In the genomic region with DNA sequence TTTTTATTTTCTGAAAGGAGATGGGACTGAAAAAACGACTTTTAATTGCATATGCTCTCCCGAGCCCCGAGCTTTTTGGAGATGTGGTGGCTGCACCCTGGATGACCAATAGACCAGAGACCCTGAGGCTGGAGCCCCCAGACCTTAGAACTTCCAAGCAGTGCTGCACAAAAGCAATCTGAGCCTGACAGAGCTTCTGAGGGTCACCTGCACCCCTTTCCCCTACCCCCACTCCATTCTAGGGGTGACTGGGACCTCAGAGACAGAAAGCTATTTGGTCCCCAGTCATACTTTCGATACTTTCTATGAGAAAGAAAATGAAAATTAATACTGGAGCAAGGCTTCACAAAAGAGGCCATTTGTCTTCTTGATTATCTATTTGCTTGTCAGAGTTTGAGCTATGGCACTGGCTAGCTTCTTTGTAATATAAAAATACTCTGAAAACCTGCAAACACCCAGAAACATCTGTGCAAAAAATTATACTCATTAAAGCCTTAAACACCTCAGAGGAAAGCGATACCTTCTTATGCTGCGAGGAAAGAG, we compare ENCODE assay signal across 18 cellular contexts. TPM values are rescaled to one million over a fixed set of nuclear protein-coding genes. Genes with fewer than 3 reads are reported as not detected.
A peak's percentile ranks its signal among the peaks of the same experiment; 100 is the strongest.
DNase-seq lines count a peak whose midpoint lies in the region; ATAC-seq, FAIRE-seq and TF ChIP-seq lines count a peak whose summit lies in the region.
"Had no signal": no experiment of that assay in that cellular context is flagged by ENCODE, and none has a peak within 500 bp of the region (broad histone marks: within the 10 kb centered on the region; RNA-seq: fewer than 3 reads in every experiment).

No MANE protein-coding gene starts in this region.

- no peak for TF ChIP-seq EP300 in K562 (IDR thresholded peaks at IDR 0.05; ENCODE audit: low read length)

- TF ChIP-seq CTCF in K562 (IDR thresholded peaks at IDR 0.05 in 2 of 3, conservative IDR thresholded peaks at IDR 0.05 in 1 of 3; ENCODE audit: insufficient read depth in 2 of 3, low read depth in 1 of 3, low read length in 3 of 3): no peak
- TF ChIP-seq CTCF in kidney epithelial cell (IDR thresholded peaks at IDR 0.05; ENCODE audit: insufficient read depth, low read length, poor library complexity, severe bottlenecking): no peak

- no peak overlapping the region for H2AFZ ChIP-seq in K562 (ENCODE audit: low read depth, low read length)

- H3K27me3 ChIP-seq in HUES6 (ENCODE audit: control insufficient read depth, insufficient read depth, low read length) (peaks cover 100% of the 10 kb centered on the region), K562 (ENCODE audit: control insufficient read depth in 2 of 2, insufficient read depth in 2 of 2, low read length in 2 of 2) (no peaks in the 10 kb centered on the region), kidney epithelial cell (ENCODE audit: control insufficient read depth, insufficient read depth, low read length) (no peaks in the 10 kb centered on the region), subcutaneous abdominal adipose tissue (ENCODE audit: control insufficient read depth in 5 of 5, insufficient read depth in 4 of 5, low read length in 5 of 5) (no peaks in the 10 kb centered on the region)
- H3K27me3 ChIP-seq: adrenal gland had no signal

- no peaks in the 10 kb centered on the region for H3K9me3 ChIP-seq in HUES6 (ENCODE audit: control insufficient read depth, insufficient read depth, low read depth, low read length)
- no peaks in the 10 kb centered on the region for H3K9me3 ChIP-seq in K562 (replicated peaks; ENCODE audit: control insufficient read depth, insufficient read depth, low read depth, low read length)
- H3K9me3 ChIP-seq in subcutaneous abdominal adipose tissue (ENCODE audit: control insufficient read depth in 5 of 5, low read length in 5 of 5): no peaks in the 10 kb centered on the region
- H3K9me3 ChIP-seq: adrenal gland had no signal

- CTCF ChIA-PET in K562 (lab: Yijun Ruan, JAX; ENCODE audit: low intra/inter-chr PET ratio): no interaction called here

- H3K36me3 ChIP-seq in HUES6 (ENCODE audit: control insufficient read depth, insufficient read depth, low read length) (no peaks in the 10 kb centered on the region), K562 (ENCODE audit: control insufficient read depth, insufficient read depth, low read length) (peaks cover 66% of the 10 kb centered on the region), kidney epithelial cell (ENCODE audit: control insufficient read depth, insufficient read depth, low read length) (peaks cover 3% of the 10 kb centered on the region), subcutaneous abdominal adipose tissue (ENCODE audit: control insufficient read depth in 5 of 5, insufficient read depth in 5 of 5, low read length in 5 of 5) (peaks cover 0 to 6% (median 0%) of the 10 kb centered on the region in 5 donors)
- H3K36me3 ChIP-seq: adrenal gland had no signal

- DNase-seq in K562 (ENCODE audit: extremely low read depth in 1 of 4, low spot score in 3 of 4) (no peak), kidney epithelial cell (ENCODE audit: low read depth) (no peak), caudate nucleus (lab: John Stamatoyannopoulos, UW) (no peak), NCI-H1417 treated with DMSO at 0.1 percent for 48 hours (lab: John Stamatoyannopoulos, UW) (no peak), activated gamma-delta T cell (lab: John Stamatoyannopoulos, UW) (no peak)
- DNase-seq: activated CD4-positive, alpha-beta memory T cell treated with anti-CD3 and anti-CD28 coated beads, Interleukin-2, amount 10 ng/mL, durations not matched to agents 7 days and 5 days; adrenal gland; DMS 273 treated with DMSO at 0.1 percent for 48 hours; NCI-H1048; NCI-H748 treated with DMSO at 0.1 percent for 48 hours had no signal

- POLR2A ChIA-PET in K562 (lab: Yijun Ruan, JAX): interaction anchor here (0.6 to 1.2 kb wide), 6 partner anchors 19 to 107 kb away, joined by 3 to 4 read pairs (median 4); a partner anchor contains a TSS

- BruUV-seq in K562 (replicated peaks; lab: Mats Ljungman, UMichigan): no TSS peak

- no peak overlapping the region; the same call in 1 of the 2 replicates for H3K27ac ChIP-seq in HUES6 (ENCODE audit: low read depth, low read length)
- peak overlapping the region; percentile 95; the same call in 2 of the 3 replicates for H3K27ac ChIP-seq in K562 (ENCODE audit: extremely low read depth, low read depth, low read length)
- peak overlapping the region; percentile 91 for H3K27ac ChIP-seq in subcutaneous abdominal adipose tissue (ENCODE audit: low read depth, low read length)
- H3K27ac ChIP-seq in caudate nucleus (ENCODE audit: low read depth, low read length): no peak overlapping the region

- no peak for TF ChIP-seq POLR2A in K562 (conservative IDR thresholded peaks at IDR 0.05)

- peaks cover 98% of the 10 kb centered on the region for H3K79me2 ChIP-seq in K562 (ENCODE audit: control insufficient read depth, insufficient read depth, low read length)

- in situ Hi-C loops in K562 (cut with MboI): no loop called here

- H3K9ac ChIP-seq in HUES6 (ENCODE audit: low read length) (peak overlapping the region; percentile 76), K562 (ENCODE audit: insufficient read depth in 1 of 2, low read depth in 2 of 2, low read length in 2 of 2) (peak overlapping the region; percentile 8 to 76; a peak in 2 of 4 replicates), subcutaneous abdominal adipose tissue (ENCODE audit: low read length in 5 of 5) (peak overlapping the region in 1 of 5 donors; percentile 68)

- H3K4me3 ChIP-seq in HUES6 (ENCODE audit: low read depth, low read length): peak overlapping the region; percentile 24; the same call in 1 of the 2 replicates
- peak overlapping the region; percentile 5; the same call in 1 of the 2 replicates for H3K4me3 ChIP-seq in K562
- peak overlapping the region; percentile 27 for H3K4me3 ChIP-seq in kidney epithelial cell (ENCODE audit: low read depth, low read length)
- H3K4me3 ChIP-seq in subcutaneous abdominal adipose tissue (ENCODE audit: low read depth in 1 of 5, low read length in 5 of 5): peak overlapping the region in 1 of 5 donors; percentile 32

- no peaks in the 10 kb centered on the region; the same call in 1 of the 2 replicates for H4K20me1 ChIP-seq in K562 (replicated peaks; ENCODE audit: control insufficient read depth, insufficient read depth, low read length)

- H3K4me1 ChIP-seq in HUES6 (ENCODE audit: control insufficient read depth, insufficient read depth, low read length) (peaks cover 62% of the 10 kb centered on the region), K562 (replicated peaks in 1 of 2; ENCODE audit: control insufficient read depth in 2 of 2, insufficient read depth in 2 of 2, low read length in 2 of 2) (peaks cover 48 to 69% of the 10 kb centered on the region in 2 experiments), subcutaneous abdominal adipose tissue (ENCODE audit: control insufficient read depth in 5 of 5, insufficient read depth in 5 of 5, low read length in 5 of 5) (peaks cover 11 to 89% (median 80%) of the 10 kb centered on the region in 5 donors)

- TF ChIP-seq RAD21 in K562 (CRISPR knock-in tag; conservative IDR thresholded peaks at IDR 0.05 in 1 of 2, IDR thresholded peaks at IDR 0.05 in 1 of 2): no peak

- H3K9me1 ChIP-seq in K562 (ENCODE audit: control insufficient read depth, insufficient read depth, low read length): no peaks in the 10 kb centered on the region

- WGBS in K562 (ENCODE audit: insufficient coverage, low coverage, missing lambda C conversion rate): 68% methylated on average over 6 of the region's 6 CpGs

- peak overlapping the region; percentile 88; the same call in 1 of the 2 replicates for H3K4me2 ChIP-seq in K562 (ENCODE audit: insufficient read depth, low read length)

- ATAC-seq in K562 (no peak), HG02642 (IDR thresholded peaks at IDR 0.05; ENCODE audit: poor library complexity, unreplicated experiment) (no peak)

- intact Hi-C loops in K562 (cut with micrococcal nuclease): no loop called here

- FAIRE-seq in K562 (lab: Jason Lieb, UNC): no peak
- FAIRE-seq: endometrium, RCC 7860 had no signal

RNA-seq across cellular contexts. Expression of a gene that starts 3.6 kb away (rescaled TPM):
- 46.4 and 55.0 TPM in 2 replicates for total RNA-seq in K562 (2011; cell fraction: chromatin; rRNA removed; ENCODE audit: low replicate concordance)
- 33.6 and 35.9 TPM in 2 replicates for total RNA-seq in K562 (2011; cell fraction: nucleolus; rRNA removed)
- total RNA-seq in K562 (2011; cell fraction: nucleoplasm; rRNA removed): 34.9 and 40.6 TPM in 2 replicates
- total RNA-seq in K562 (2014; rRNA removed) (23.9 and 26.4 TPM in 2 replicates), K562 (2014; rRNA removed; fragmentation: Illumina TruSeq; extraction: Trizol) (10.6 and 10.8 TPM in 2 replicates), K562 (2015; rRNA removed; fragmentation: Illumina TruSeq; extraction: Trizol) (14.6 and 14.9 TPM in 2 replicates), K562 (2021) (33.2 and 34.9 TPM in 2 replicates), kidney epithelial cell (3.6 and 4.4 TPM in 2 replicates)
- polyA plus RNA-seq in K562 (2011; rRNA removed) (9.2 and 13.0 TPM in 2 replicates), K562 (2014; fragmentation: Illumina TruSeq; extraction: Trizol) (27.5 and 30.2 TPM in 2 replicates), K562 (2014; fragmentation: Nextera tagmentation; extraction: Ambion mirVana) (1 to 10 TPM; 1.6 to 2.6 TPM), K562 (2014; rRNA removed) (22.5 and 27.2 TPM in 2 replicates)
- polyA plus RNA-seq in K562 (2011; cell fraction: cytosol; rRNA removed): 10.4 and 12.6 TPM in 2 replicates
- polyA plus RNA-seq in K562 (2011; cell fraction: nucleus; rRNA removed): 44.4 and 69.1 TPM in 2 replicates
- 16.3 and 24.5 TPM in 2 replicates for polyA plus RNA-seq in K562 (2012)
- 4.4 and 4.6 TPM in 2 replicates for polyA minus RNA-seq in K562 (2011; rRNA and poly(A)+ RNA removed)
- polyA minus RNA-seq in K562 (2011; cell fraction: cytosol; rRNA and poly(A)+ RNA removed): 5.2 and 7.6 TPM in 2 replicates
- polyA minus RNA-seq in K562 (2011; cell fraction: nucleus; rRNA and poly(A)+ RNA removed): 14.8 and 17.5 TPM in 2 replicates
- total RNA-seq: chondrocyte had no signal
- polyA plus RNA-seq: BJ had no signal

RNA-seq across cellular contexts. Expression of a gene that starts 15.4 kb away (rescaled TPM):
- total RNA-seq in K562 (2011; cell fraction: chromatin; rRNA removed; ENCODE audit: low replicate concordance): 75.2 and 108 TPM in 2 replicates
- 47.0 and 47.2 TPM in 2 replicates for total RNA-seq in K562 (2011; cell fraction: nucleolus; rRNA removed)
- total RNA-seq in K562 (2011; cell fraction: nucleoplasm; rRNA removed): 90.9 and 153 TPM in 2 replicates
- total RNA-seq in K562 (2014; rRNA removed) (11.8 and 17.2 TPM in 2 replicates), K562 (2014; rRNA removed; fragmentation: Illumina TruSeq; extraction: Trizol) (20.2 and 21.2 TPM in 2 replicates), K562 (2015; rRNA removed; fragmentation: Illumina TruSeq; extraction: Trizol) (24.7 and 28.1 TPM in 2 replicates), K562 (2021) (22.7 and 28.3 TPM in 2 replicates), kidney epithelial cell (24.0 and 31.1 TPM in 2 replicates)
- polyA plus RNA-seq in K562 (2011; rRNA removed) (15.7 and 21.5 TPM in 2 replicates), K562 (2014; fragmentation: Illumina TruSeq; extraction: Trizol) (23.5 and 27.0 TPM in 2 replicates), K562 (2014; fragmentation: Nextera tagmentation; extraction: Ambion mirVana) (1 to 10 TPM; 2.4 to 2.5 TPM), K562 (2014; rRNA removed) (33.0 and 41.3 TPM in 2 replicates)
- 11.5 and 17.9 TPM in 2 replicates for polyA plus RNA-seq in K562 (2011; cell fraction: cytosol; rRNA removed)
- 93.6 and 118 TPM in 2 replicates for polyA plus RNA-seq in K562 (2011; cell fraction: nucleus; rRNA removed)
- polyA plus RNA-seq in K562 (2012): 19.2 and 37.9 TPM in 2 replicates
- 5.3 and 9.5 TPM in 2 replicates for polyA minus RNA-seq in K562 (2011; rRNA and poly(A)+ RNA removed)
- 3.6 and 5.7 TPM in 2 replicates for polyA minus RNA-seq in K562 (2011; cell fraction: cytosol; rRNA and poly(A)+ RNA removed)
- polyA minus RNA-seq in K562 (2011; cell fraction: nucleus; rRNA and poly(A)+ RNA removed): 29.2 and 37.0 TPM in 2 replicates
- polyA plus RNA-seq: BJ had no signal

RNA-seq across cellular contexts. Expression of a gene that starts 19.0 kb away (rescaled TPM):
- 4.9 and 5.1 TPM in 2 replicates for total RNA-seq in K562 (2011; cell fraction: chromatin; rRNA removed; ENCODE audit: low replicate concordance)
- total RNA-seq in K562 (2011; cell fraction: nucleolus; rRNA removed): 1.8 and 2.0 TPM in 2 replicates
- total RNA-seq in K562 (2011; cell fraction: nucleoplasm; rRNA removed): 2.4 and 3.7 TPM in 2 replicates
- 0.27 and 0.57 TPM in 2 replicates for total RNA-seq in K562 (2014; rRNA removed)
- total RNA-seq in K562 (2014; rRNA removed; fragmentation: Illumina TruSeq; extraction: Trizol): 0.38 and 0.65 TPM in 2 replicates
- total RNA-seq in K562 (2015; rRNA removed; fragmentation: Illumina TruSeq; extraction: Trizol): 0.75 and 0.80 TPM in 2 replicates
- 2.4 and 2.6 TPM in 2 replicates for total RNA-seq in K562 (2021)
- polyA plus RNA-seq in K562 (2011; rRNA removed): 0.36 and 0.87 TPM in 2 replicates
- polyA plus RNA-seq in K562 (2011; cell fraction: cytosol; rRNA removed): 0.36 and 0.52 TPM in 2 replicates
- 3.7 TPM in 2 replicates for polyA plus RNA-seq in K562 (2011; cell fraction: nucleus; rRNA removed)
- 2.9 and 6.4 TPM in 2 replicates for polyA plus RNA-seq in K562 (2012)
- 1.4 and 1.5 TPM in 2 replicates for polyA plus RNA-seq in K562 (2014; fragmentation: Illumina TruSeq; extraction: Trizol)
- under 1 TPM; 0.24 to 0.25 TPM for polyA plus RNA-seq in K562 (2014; fragmentation: Nextera tagmentation; extraction: Ambion mirVana)
- 2.7 and 3.2 TPM in 2 replicates for polyA plus RNA-seq in K562 (2014; rRNA removed)
- polyA minus RNA-seq in K562 (2011; rRNA and poly(A)+ RNA removed): 0.11 and 0.15 TPM in 2 replicates
- 0.38 and 0.82 TPM in 2 replicates for polyA minus RNA-seq in K562 (2011; cell fraction: cytosol; rRNA and poly(A)+ RNA removed)
- polyA minus RNA-seq in K562 (2011; cell fraction: nucleus; rRNA and poly(A)+ RNA removed): 0.54 and 1.1 TPM in 2 replicates
- total RNA-seq in kidney epithelial cell: 3.6 and 3.8 TPM in 2 replicates
- total RNA-seq: chondrocyte, mammary epithelial cell had no signal
- polyA plus RNA-seq: BJ, mammary epithelial cell had no signal

RNA-seq across cellular contexts. Expression of a gene that starts 29.7 kb away (rescaled TPM):
- 18.7 and 27.7 TPM in 2 replicates for total RNA-seq in K562 (2011; cell fraction: chromatin; rRNA removed; ENCODE audit: low replicate concordance)
- total RNA-seq in K562 (2011; cell fraction: nucleolus; rRNA removed): 34.9 and 41.4 TPM in 2 replicates
- 30.6 and 32.7 TPM in 2 replicates for total RNA-seq in K562 (2011; cell fraction: nucleoplasm; rRNA removed)
- total RNA-seq in K562 (2014; rRNA removed): 35.0 and 42.1 TPM in 2 replicates
- total RNA-seq in K562 (2014; rRNA removed; fragmentation: Illumina TruSeq; extraction: Trizol): 13.0 and 16.9 TPM in 2 replicates
- total RNA-seq in K562 (2015; rRNA removed; fragmentation: Illumina TruSeq; extraction: Trizol): 21.2 and 22.2 TPM in 2 replicates
- total RNA-seq in K562 (2021): 74.2 and 75.5 TPM in 2 replicates
- 15.9 and 16.4 TPM in 2 replicates for polyA plus RNA-seq in K562 (2011; rRNA removed)
- polyA plus RNA-seq in K562 (2011; cell fraction: cytosol; rRNA removed): 24.2 and 53.7 TPM in 2 replicates
- polyA plus RNA-seq in K562 (2011; cell fraction: nucleus; rRNA removed): 43.7 and 75.1 TPM in 2 replicates
- polyA plus RNA-seq in K562 (2012): 50.1 and 61.9 TPM in 2 replicates
- polyA plus RNA-seq in K562 (2014; fragmentation: Illumina TruSeq; extraction: Trizol): 32.5 and 32.6 TPM in 2 replicates
- 1 to 10 TPM; 2.1 to 3.1 TPM for polyA plus RNA-seq in K562 (2014; fragmentation: Nextera tagmentation; extraction: Ambion mirVana)
- 66.4 and 97.7 TPM in 2 replicates for polyA plus RNA-seq in K562 (2014; rRNA removed)
- 5.8 and 6.4 TPM in 2 replicates for polyA minus RNA-seq in K562 (2011; rRNA and poly(A)+ RNA removed)
- polyA minus RNA-seq in K562 (2011; cell fraction: cytosol; rRNA and poly(A)+ RNA removed): 7.7 and 8.4 TPM in 2 replicates
- 21.1 and 32.0 TPM in 2 replicates for polyA minus RNA-seq in K562 (2011; cell fraction: nucleus; rRNA and poly(A)+ RNA removed)
- total RNA-seq in kidney epithelial cell: 15.2 and 24.6 TPM in 2 replicates

RNA-seq across cellular contexts. Expression of a gene that starts 30.2 kb away (rescaled TPM):
- total RNA-seq in K562 (2011; cell fraction: chromatin; rRNA removed; ENCODE audit: low replicate concordance): 18.7 and 26.2 TPM in 2 replicates
- total RNA-seq in K562 (2011; cell fraction: nucleolus; rRNA removed): 10.4 and 11.2 TPM in 2 replicates
- total RNA-seq in K562 (2011; cell fraction: nucleoplasm; rRNA removed): 12.0 and 17.8 TPM in 2 replicates
- total RNA-seq in K562 (2014; rRNA removed): 6.5 and 9.1 TPM in 2 replicates
- total RNA-seq in K562 (2014; rRNA removed; fragmentation: Illumina TruSeq; extraction: Trizol): 3.9 and 4.9 TPM in 2 replicates
- total RNA-seq in K562 (2015; rRNA removed; fragmentation: Illumina TruSeq; extraction: Trizol): 7.3 and 7.5 TPM in 2 replicates
- 10.6 and 14.2 TPM in 2 replicates for total RNA-seq in K562 (2021)
- 2.3 and 3.0 TPM in 2 replicates for polyA plus RNA-seq in K562 (2011; rRNA removed)
- polyA plus RNA-seq in K562 (2011; cell fraction: cytosol; rRNA removed): 3.7 and 4.0 TPM in 2 replicates
- 16.7 and 17.3 TPM in 2 replicates for polyA plus RNA-seq in K562 (2011; cell fraction: nucleus; rRNA removed)
- polyA plus RNA-seq in K562 (2012): 9.7 and 11.7 TPM in 2 replicates
- 4.0 and 7.7 TPM in 2 replicates for polyA plus RNA-seq in K562 (2014; fragmentation: Illumina TruSeq; extraction: Trizol)
- polyA plus RNA-seq in K562 (2014; fragmentation: Nextera tagmentation; extraction: Ambion mirVana): 1 to 10 TPM; 1.2 to 1.9 TPM
- polyA plus RNA-seq in K562 (2014; rRNA removed): 13.7 and 14.8 TPM in 2 replicates
- polyA minus RNA-seq in K562 (2011; rRNA and poly(A)+ RNA removed): 0.42 and 0.63 TPM in 2 replicates
- polyA minus RNA-seq in K562 (2011; cell fraction: cytosol; rRNA and poly(A)+ RNA removed): 1.3 TPM in 1 of 2 replicates, not detected in the other
- polyA minus RNA-seq in K562 (2011; cell fraction: nucleus; rRNA and poly(A)+ RNA removed): 3.5 and 8.1 TPM in 2 replicates
- 29.8 and 30.7 TPM in 2 replicates for total RNA-seq in kidney epithelial cell
- total RNA-seq: chondrocyte had no signal
- polyA plus RNA-seq: BJ had no signal

Comparison
In these comparisons a context has a peak if more than half of its experiments do, and no peak if none do; other contexts are left out.
1. H3K27ac ChIP-seq: peak in K562 (single experiment) and subcutaneous abdominal adipose tissue (single experiment); none in HUES6 (single experiment) and caudate nucleus (single experiment).